39 cellular contexts compared by ENCODE assay signal in genomic region chr19:3834349-3835054, GRCh38. TPM values are rescaled to one million over a fixed set of nuclear protein-coding genes. Genes with fewer than 3 reads are reported as not detected.
"Had no signal": no experiment of that assay in that cellular context is flagged by ENCODE, and none has a peak within 500 bp of the region (broad histone marks: within the 10 kb centered on the region; RNA-seq: fewer than 3 reads in every experiment).

No MANE protein-coding gene starts in this region.

- DNase-seq: activated B cell treated with CpG ODN at 0.5 μM for 24 hours; activated CD4-positive, alpha-beta memory T cell treated with anti-CD3 and anti-CD28 coated beads for 36 hours; activated CD4-positive, alpha-beta T cell treated with anti-CD3 and anti-CD28 coated beads for 4 hours; activated CD4-positive, alpha-beta T cell treated with anti-CD3 and anti-CD28 coated beads, Interleukin-2, amount 10 ng/mL, durations not matched to agents 24 days and 14 days; activated CD4-positive, alpha-beta T cell treated with anti-CD3 and anti-CD28 coated beads, Interleukin-2, amount 50 U/mL, for 1 hour; activated CD4-positive, alpha-beta T cell treated with anti-CD3 and anti-CD28 coated beads, Interleukin-2, amount 50 U/mL, for 4 hours; activated CD4-positive, CD25-positive, alpha-beta regulatory T cell treated with anti-CD3 and anti-CD28 coated beads, Interleukin-2, amount 50 U/mL, for 72 hours; activated CD8-positive, alpha-beta memory T cell treated with anti-CD3 and anti-CD28 coated beads, Interleukin-2, amount 50 U/mL, for 4 hours; activated CD8-positive, alpha-beta T cell treated with anti-CD3 and anti-CD28 coated beads for 36 hours; activated effector memory CD4-positive, alpha-beta T cell treated with anti-CD3 and anti-CD28 coated beads, Interleukin-2, amount 50 U/mL, for 16 hours; activated gamma-delta T cell treated with Interleukin-2 at 50 U/mL for 16 hours; activated naive CD4-positive, alpha-beta T cell; activated naive CD4-positive, alpha-beta T cell treated with anti-CD3 and anti-CD28 coated beads for 36 hours; activated naive CD4-positive, alpha-beta T cell treated with anti-CD3 and anti-CD28 coated beads, Interleukin-2, amount 50 U/mL, for 16 hours; activated naive CD8-positive, alpha-beta T cell treated with anti-CD3 and anti-CD28 coated beads for 36 hours; activated T-cell treated with anti-CD3 and anti-CD28 coated beads for 4 hours; activated T-cell treated with anti-CD3 and anti-CD28 coated beads, Interleukin-2, amount 50 U/mL, for 1 hour; activated T-cell treated with anti-CD3 and anti-CD28 coated beads, Interleukin-2, amount 50 U/mL, for 4 hours; activated T-cell treated with anti-CD3 and anti-CD28 coated beads, Interleukin-2, amount 50 U/mL, for 72 hours; adrenal gland; amniotic stem cell; aorta; body of pancreas; caudate nucleus; cerebellar nuclear complex; T-helper 1 cell; T-helper 2 cell; T-helper 9 cell had no signal

- H3K27ac ChIP-seq: adrenal gland, body of pancreas, cardiac muscle cell, VCaP had no signal

- H3K27me3 ChIP-seq: adrenal gland, body of pancreas, cardiac muscle cell had no signal

- H3K27ac Mint-ChIP-seq: activated B cell treated with CpG ODN at 0.5 μM for 24 hours; activated CD4-positive, alpha-beta memory T cell treated with anti-CD3 and anti-CD28 coated beads for 36 hours; activated CD4-positive, alpha-beta T cell treated with anti-CD3 and anti-CD28 coated beads, Interleukin-2, amount 10 ng/mL, durations not matched to agents 24 days and 14 days; activated CD8-positive, alpha-beta T cell treated with anti-CD3 and anti-CD28 coated beads for 36 hours; activated naive CD4-positive, alpha-beta T cell treated with anti-CD3 and anti-CD28 coated beads for 36 hours; activated naive CD4-positive, alpha-beta T cell treated with anti-CD3 and anti-CD28 coated beads, Interleukin-2, amount 50 U/mL, for 72 hours; activated naive CD8-positive, alpha-beta T cell treated with anti-CD3 and anti-CD28 coated beads for 36 hours; activated T-cell treated with anti-CD3 and anti-CD28 coated beads, Interleukin-2, amount 50 U/mL, for 72 hours; activated T-helper 1 cell treated with anti-CD3 and anti-CD28 coated beads, Interleukin-12 subunit alpha, Interleukin-12 subunit beta, Interleukin-2, Interleukin-4 antibody, amounts not matched to agents 30 ng/mL and 10 ng/mL and 1 ng/mL, durations not matched to agents 14 hours and 24 hours and 36 hours; activated T-helper 17 cell treated with anti-CD3 and anti-CD28 coated beads, Interleukin-2, amount 50 U/mL, for 72 hours; T-helper 1 cell treated with Interleukin-12 subunit alpha and Interleukin-12 subunit beta and Interleukin-4 antibody, amounts not matched to agents 30 μg/mL and 1 μg/mL, for 36 hours; T-helper 2 cell treated with Interferon-gamma antibody and Interleukin-4, amounts not matched to agents 5 μg/mL and 100 μg/mL, for 36 hours had no signal

- H3K4me1 Mint-ChIP-seq: activated B cell treated with CpG ODN at 0.5 μM for 24 hours; activated CD4-positive, alpha-beta T cell treated with anti-CD3 and anti-CD28 coated beads, Interleukin-2, amount 10 ng/mL, durations not matched to agents 24 days and 14 days; activated T-helper 17 cell treated with anti-CD3 and anti-CD28 coated beads, Interleukin-2, amount 50 U/mL, for 72 hours; central memory CD8-positive, alpha-beta T cell had no signal

- H3K4me3 Mint-ChIP-seq: activated B cell treated with CpG ODN at 0.5 μM for 24 hours; activated CD4-positive, alpha-beta memory T cell treated with anti-CD3 and anti-CD28 coated beads for 36 hours; activated CD4-positive, alpha-beta T cell treated with anti-CD3 and anti-CD28 coated beads, Interleukin-2, amount 10 ng/mL, durations not matched to agents 24 days and 14 days; activated CD8-positive, alpha-beta T cell treated with anti-CD3 and anti-CD28 coated beads for 36 hours; activated naive CD4-positive, alpha-beta T cell treated with anti-CD3 and anti-CD28 coated beads for 36 hours; activated naive CD8-positive, alpha-beta T cell treated with anti-CD3 and anti-CD28 coated beads for 36 hours; activated T-cell treated with anti-CD3 and anti-CD28 coated beads, Interleukin-2, amount 50 U/mL, for 4 hours; activated T-cell treated with anti-CD3 and anti-CD28 coated beads, Interleukin-2, amount 50 U/mL, for 72 hours; activated T-helper 1 cell treated with anti-CD3 and anti-CD28 coated beads, Interleukin-12 subunit alpha, Interleukin-12 subunit beta, Interleukin-2, Interleukin-4 antibody, amounts not matched to agents 30 ng/mL and 10 ng/mL and 1 ng/mL, durations not matched to agents 14 hours and 24 hours and 36 hours; activated T-helper 17 cell treated with anti-CD3 and anti-CD28 coated beads, Interleukin-2, amount 50 U/mL, for 72 hours; central memory CD8-positive, alpha-beta T cell; T-helper 1 cell treated with Interleukin-12 subunit alpha and Interleukin-12 subunit beta and Interleukin-4 antibody, amounts not matched to agents 30 μg/mL and 1 μg/mL, for 36 hours; T-helper 2 cell treated with Interferon-gamma antibody and Interleukin-4, amounts not matched to agents 5 μg/mL and 100 μg/mL, for 36 hours had no signal

- H3K36me3 Mint-ChIP-seq: activated CD4-positive, alpha-beta memory T cell treated with anti-CD3 and anti-CD28 coated beads for 36 hours; activated naive CD8-positive, alpha-beta T cell treated with anti-CD3 and anti-CD28 coated beads for 36 hours had no signal

- H3K4me3 ChIP-seq: adrenal gland, body of pancreas, cardiac muscle cell had no signal

- H3K36me3 ChIP-seq: adrenal gland, cardiac muscle cell had no signal

- H3K9me3 ChIP-seq: adrenal gland, body of pancreas had no signal

- H3K27me3 Mint-ChIP-seq: activated B cell treated with CpG ODN at 0.5 μM for 24 hours; activated CD4-positive, alpha-beta memory T cell treated with anti-CD3 and anti-CD28 coated beads for 36 hours; activated CD4-positive, alpha-beta T cell treated with anti-CD3 and anti-CD28 coated beads, Interleukin-2, amount 10 ng/mL, durations not matched to agents 24 days and 14 days; activated naive CD8-positive, alpha-beta T cell treated with anti-CD3 and anti-CD28 coated beads for 36 hours; activated T-helper 17 cell treated with anti-CD3 and anti-CD28 coated beads, Interleukin-2, amount 50 U/mL, for 72 hours; central memory CD8-positive, alpha-beta T cell had no signal

- H3K9me3 Mint-ChIP-seq: activated B cell treated with CpG ODN at 0.5 μM for 24 hours; activated T-cell treated with anti-CD3 and anti-CD28 coated beads, Interleukin-2, amount 50 U/mL, for 4 hours; activated T-helper 17 cell treated with anti-CD3 and anti-CD28 coated beads, Interleukin-2, amount 50 U/mL, for 72 hours; central memory CD8-positive, alpha-beta T cell had no signal

- H3K4me1 ChIP-seq: adrenal gland, body of pancreas had no signal

RNA-seq across cellular contexts. Expression of gene ZFR2, which starts 34.3 kb away (rescaled TPM):
- total RNA-seq: activated CD4-positive, alpha-beta T cell treated with anti-CD3 and anti-CD28 coated beads, Interleukin-2, amount 10 ng/mL, durations not matched to agents 24 days and 14 days; aorta; body of pancreas; bronchial epithelial cell had no signal
- polyA plus RNA-seq: aorta had no signal

RNA-seq across cellular contexts. Expression of gene ATCAY, which starts 46.0 kb away (rescaled TPM):
- total RNA-seq: activated B cell treated with CpG ODN at 0.5 μM for 24 hours; activated CD4-positive, alpha-beta memory T cell treated with anti-CD3 and anti-CD28 coated beads for 36 hours; activated CD4-positive, alpha-beta T cell treated with anti-CD3 and anti-CD28 coated beads, Interleukin-2, amount 10 ng/mL, durations not matched to agents 24 days and 14 days; activated CD8-positive, alpha-beta memory T cell treated with anti-CD3 and anti-CD28 coated beads for 36 hours; activated CD8-positive, alpha-beta T cell treated with anti-CD3 and anti-CD28 coated beads for 36 hours; activated naive CD8-positive, alpha-beta T cell treated with anti-CD3 and anti-CD28 coated beads for 36 hours; activated T-cell treated with anti-CD3 and anti-CD28 coated beads, Interleukin-2, amount 50 U/mL, for 4 hours; activated T-helper 1 cell treated with anti-CD3 and anti-CD28 coated beads, Interleukin-12 subunit alpha, Interleukin-12 subunit beta, Interleukin-2, Interleukin-4 antibody, amounts not matched to agents 30 ng/mL and 10 ng/mL and 1 ng/mL, durations not matched to agents 14 hours and 24 hours and 36 hours; activated T-helper 17 cell treated with anti-CD3 and anti-CD28 coated beads, Interleukin-2, amount 50 U/mL, for 72 hours; aorta; bronchial epithelial cell had no signal
- polyA plus RNA-seq: aorta had no signal

RNA-seq across cellular contexts. Expression of gene MATK, which starts 48.3 kb away (rescaled TPM):
- total RNA-seq: astrocyte, bronchial epithelial cell had no signal
